23 cellular contexts compared by ENCODE assay signal in genomic region chr2:11069566-11070185, GRCh38.
"Had no signal": no experiment of that assay in that cellular context is flagged by ENCODE, and none has a peak within 500 bp of the region (broad histone marks: within the 10 kb centered on the region; RNA-seq: fewer than 3 reads in every experiment).

No MANE protein-coding gene starts in this region.

- H3K4me3 ChIP-seq: right lobe of liver, thoracic aorta, tibial nerve, upper lobe of left lung, uterus had no signal

- DNase-seq: cortex of kidney; effector memory CD8-positive, alpha-beta T cell; erythroblast; hypothalamus; kidney; mammary epithelial cell; mesendoderm; naive thymus-derived CD8-positive, alpha-beta T cell; nephron progenitor cell; occipital lobe; right lobe of liver; small intestine; stimulated activated CD4-positive, alpha-beta T cell treated with anti-CD3 and anti-CD28 coated beads, Interleukin-15, amount 100 ng/mL, for 24 hours; stimulated activated CD4-positive, alpha-beta T cell treated with anti-CD3 and anti-CD28 coated beads, Interleukin-2, amount 100 ng/mL, for 48 hours; stimulated activated naive B cell treated with anti-CD40 and anti-IgM and Interleukin-4, amounts not matched to agents 10 μg/mL and 1 μg/mL and 100 μg/mL, for 72 hours; uterus had no signal

- H3K9me3 Mint-ChIP-seq: effector memory CD8-positive, alpha-beta T cell; nephron progenitor cell; stimulated activated naive CD8-positive, alpha-beta T cell treated with anti-CD3 and anti-CD28 coated beads, Interleukin-15, Interleukin-2, amounts not matched to agents 100 ng/mL and 50 ng/mL, for 24 hours had no signal

- H3K27ac ChIP-seq: parathyroid adenoma, right lobe of liver, thoracic aorta, tibial nerve, upper lobe of left lung, uterus had no signal

- H3K27ac Mint-ChIP-seq: effector memory CD8-positive, alpha-beta T cell; naive thymus-derived CD8-positive, alpha-beta T cell; nephron progenitor cell; progenitor cell of endocrine pancreas; stimulated activated naive B cell treated with anti-CD40 and anti-IgM and Interleukin-4, amounts not matched to agents 10 μg/mL and 1 μg/mL and 100 μg/mL, for 72 hours; stimulated activated naive CD8-positive, alpha-beta T cell treated with anti-CD3 and anti-CD28 coated beads, Interleukin-15, Interleukin-2, amounts not matched to agents 100 ng/mL and 50 ng/mL, for 24 hours had no signal

- H3K79me2 ChIP-seq: parathyroid adenoma had no signal

- H3K9ac ChIP-seq: parathyroid adenoma had no signal

- H2AFZ ChIP-seq: parathyroid adenoma had no signal

- H3K36me3 Mint-ChIP-seq: naive thymus-derived CD8-positive, alpha-beta T cell; stimulated activated naive B cell treated with anti-CD40 and anti-IgM and Interleukin-4, amounts not matched to agents 10 μg/mL and 1 μg/mL and 100 μg/mL, for 72 hours had no signal

- H3K4me3 Mint-ChIP-seq: effector memory CD8-positive, alpha-beta T cell; naive thymus-derived CD8-positive, alpha-beta T cell; nephron progenitor cell; stimulated activated naive B cell treated with anti-CD40 and anti-IgM and Interleukin-4, amounts not matched to agents 10 μg/mL and 1 μg/mL and 100 μg/mL, for 72 hours; stimulated activated naive CD8-positive, alpha-beta T cell treated with anti-CD3 and anti-CD28 coated beads, Interleukin-15, Interleukin-2, amounts not matched to agents 100 ng/mL and 50 ng/mL, for 24 hours had no signal

- H3K27me3 ChIP-seq: right lobe of liver, upper lobe of left lung, uterus had no signal

- ATAC-seq: effector memory CD8-positive, alpha-beta T cell; left lobe of liver; naive thymus-derived CD8-positive, alpha-beta T cell; right lobe of liver; stimulated activated naive B cell treated with anti-CD40 and anti-IgM and Interleukin-4, amounts not matched to agents 10 μg/mL and 1 μg/mL and 100 μg/mL, for 72 hours had no signal

- H3K36me3 ChIP-seq: right lobe of liver, thoracic aorta, tibial nerve, upper lobe of left lung, uterus had no signal

- H3K4me1 ChIP-seq: right lobe of liver, tibial nerve, uterus had no signal

- H3K4me1 Mint-ChIP-seq: stimulated activated naive B cell treated with anti-CD40 and anti-IgM and Interleukin-4, amounts not matched to agents 10 μg/mL and 1 μg/mL and 100 μg/mL, for 72 hours had no signal

- H3K9me3 ChIP-seq: right lobe of liver, thoracic aorta, tibial nerve, upper lobe of left lung, uterus had no signal
